ENCODE assay signal across 8 cellular contexts in genomic region chrX:150546711-150547153, GRCh38. TPM values are rescaled to one million over a fixed set of nuclear protein-coding genes. Genes with fewer than 3 reads are reported as not detected.
DNase-seq lines count a peak whose midpoint lies in the region; ATAC-seq, FAIRE-seq and TF ChIP-seq lines count a peak whose summit lies in the region.
"Had no signal": no experiment of that assay in that cellular context is flagged by ENCODE, and none has a peak within 500 bp of the region (broad histone marks: within the 10 kb centered on the region; RNA-seq: fewer than 3 reads in every experiment).

No MANE protein-coding gene starts in this region.

- intact Hi-C loops in activated T-helper 1 cell treated with anti-CD3 and anti-CD28 coated beads, Interleukin-12 subunit alpha, Interleukin-12 subunit beta, Interleukin-2, Interleukin-4 antibody, amounts not matched to agents 30 ng/mL and 10 ng/mL and 1 ng/mL, durations not matched to agents 14 hours and 24 hours and 36 hours (cut with micrococcal nuclease) = loop anchor here (2.0 to 5.0 kb wide), 2 partner anchors 22 to 851 kb away; partner anchors contain the start of genes MTM1 and VMA21
- intact Hi-C loops in posterior vena cava (cut with DNase I) = loop anchor here in 1 of 2 donors (10.0 kb wide), 1 partner anchor 1398 kb away; no protein-coding TSS in a partner anchor

- DNase-seq in Kasumi-1 (lab: John Stamatoyannopoulos, UW) (peak; percentile 19 to 37), immature natural killer cell (peak; percentile 20 to 32 (median 32)), GM12891 (ENCODE audit: insufficient read length, low spot score) (no peak), posterior vena cava (ENCODE audit: low spot score) (no peak), AG08395 (ENCODE audit: low spot score) (no peak)
- peak; percentile 31 for DNase-seq in activated T-helper 1 cell treated with anti-CD3 and anti-CD28 coated beads, Interleukin-12 subunit alpha, Interleukin-12 subunit beta, Interleukin-2, Interleukin-4 antibody, amounts not matched to agents 30 ng/mL and 10 ng/mL and 1 ng/mL, durations not matched to agents 14 hours and 24 hours and 36 hours (ENCODE audit: low spot score)
- DNase-seq in stimulated activated naive CD8-positive, alpha-beta T cell treated with anti-CD3 and anti-CD28 coated beads, Interleukin-15, Interleukin-2, amounts not matched to agents 100 U/mL and 50 U/mL, for 24 hours = peak; percentile 25
- DNase-seq: OCI-M1 had no signal

- no peak for TF ChIP-seq POLR2A in GM12891 (IDR thresholded peaks at IDR 0.05; ENCODE audit: low read depth, low read length)

- H3K36me3 Mint-ChIP-seq in activated T-helper 1 cell treated with anti-CD3 and anti-CD28 coated beads, Interleukin-12 subunit alpha, Interleukin-12 subunit beta, Interleukin-2, Interleukin-4 antibody, amounts not matched to agents 30 ng/mL and 10 ng/mL and 1 ng/mL, durations not matched to agents 14 hours and 24 hours and 36 hours (ENCODE audit: low read depth) = peaks cover 1% of the 10 kb centered on the region
- no peaks in the 10 kb centered on the region for H3K36me3 Mint-ChIP-seq in immature natural killer cell

- peak overlapping the region; percentile 76 for H3K27ac Mint-ChIP-seq in activated T-helper 1 cell treated with anti-CD3 and anti-CD28 coated beads, Interleukin-12 subunit alpha, Interleukin-12 subunit beta, Interleukin-2, Interleukin-4 antibody, amounts not matched to agents 30 ng/mL and 10 ng/mL and 1 ng/mL, durations not matched to agents 14 hours and 24 hours and 36 hours
- H3K27ac Mint-ChIP-seq in immature natural killer cell = peak overlapping the region in 4 of 6 donors; percentile 40 to 82 (median 59)

- no peaks in the 10 kb centered on the region for H3K9me3 Mint-ChIP-seq in activated T-helper 1 cell treated with anti-CD3 and anti-CD28 coated beads, Interleukin-12 subunit alpha, Interleukin-12 subunit beta, Interleukin-2, Interleukin-4 antibody, amounts not matched to agents 30 ng/mL and 10 ng/mL and 1 ng/mL, durations not matched to agents 14 hours and 24 hours and 36 hours
- peaks cover 0 to 2% (median 0%) of the 10 kb centered on the region in 6 donors for H3K9me3 Mint-ChIP-seq in immature natural killer cell

- peaks cover 26% of the 10 kb centered on the region for H3K4me1 Mint-ChIP-seq in activated T-helper 1 cell treated with anti-CD3 and anti-CD28 coated beads, Interleukin-12 subunit alpha, Interleukin-12 subunit beta, Interleukin-2, Interleukin-4 antibody, amounts not matched to agents 30 ng/mL and 10 ng/mL and 1 ng/mL, durations not matched to agents 14 hours and 24 hours and 36 hours (ENCODE audit: low read depth)
- peaks cover 30 to 43% of the 10 kb centered on the region in 2 donors for H3K4me1 Mint-ChIP-seq in immature natural killer cell

- FAIRE-seq in GM12891 (lab: Jason Lieb, UNC) = no peak

- no peaks in the 10 kb centered on the region for H3K27me3 Mint-ChIP-seq in activated T-helper 1 cell treated with anti-CD3 and anti-CD28 coated beads, Interleukin-12 subunit alpha, Interleukin-12 subunit beta, Interleukin-2, Interleukin-4 antibody, amounts not matched to agents 30 ng/mL and 10 ng/mL and 1 ng/mL, durations not matched to agents 14 hours and 24 hours and 36 hours (ENCODE audit: insufficient read depth)
- H3K27me3 Mint-ChIP-seq in immature natural killer cell (ENCODE audit: low read depth in 3 of 3) = peaks cover 8 to 21% (median 9%) of the 10 kb centered on the region in 3 donors

- H3K4me3 Mint-ChIP-seq in activated T-helper 1 cell treated with anti-CD3 and anti-CD28 coated beads, Interleukin-12 subunit alpha, Interleukin-12 subunit beta, Interleukin-2, Interleukin-4 antibody, amounts not matched to agents 30 ng/mL and 10 ng/mL and 1 ng/mL, durations not matched to agents 14 hours and 24 hours and 36 hours = peak overlapping the region; percentile 66
- peak overlapping the region; percentile 64 to 89 (median 69) for H3K4me3 Mint-ChIP-seq in immature natural killer cell

- ATAC-seq in stimulated activated naive CD8-positive, alpha-beta T cell treated with anti-CD3 and anti-CD28 coated beads, Interleukin-15, Interleukin-2, amounts not matched to agents 100 U/mL and 50 U/mL, for 24 hours = no peak

TF ChIP-seq in GM12891, 5 proteins besides CTCF, POLR2A, EP300 and RAD21:
- TF ChIP-seq SPI1 (IDR thresholded peaks at IDR 0.05; ENCODE audit: low read depth, low read length) (no peak), POU2F2 (IDR thresholded peaks at IDR 0.05; ENCODE audit: low read depth, low read length) (no peak), TAF1 (IDR thresholded peaks at IDR 0.05; ENCODE audit: low read depth, low read length) (no peak), POLR2AphosphoS5 (IDR thresholded peaks at IDR 0.05; ENCODE audit: low read depth, low read length) (no peak), PAX5 (IDR thresholded peaks at IDR 0.05; ENCODE audit: insufficient read depth, low read length, severe bottlenecking) (no peak)

RNA-seq across cellular contexts. Expression of gene MTM1, which starts 21.7 kb away (rescaled TPM):
- 24.1 and 24.3 TPM in 2 replicates for total RNA-seq in activated T-helper 1 cell treated with anti-CD3 and anti-CD28 coated beads, Interleukin-12 subunit alpha, Interleukin-12 subunit beta, Interleukin-2, Interleukin-4 antibody, amounts not matched to agents 30 ng/mL and 10 ng/mL and 1 ng/mL, durations not matched to agents 14 hours and 24 hours and 36 hours
- 1 to 10 TPM; 2.9 to 4.9 (median 4.9) TPM for polyA plus RNA-seq in immature natural killer cell
- 2.5 TPM for polyA plus RNA-seq in GM12891 (2012; ENCODE audit: low read depth, missing spikeins)
- total RNA-seq in posterior vena cava = 10 to 100 TPM; 14.7 to 16.6 TPM

Comparison
In these comparisons a context has a peak if more than half of its experiments do, and no peak if none do; other contexts are left out.
1. DNase-seq: peak in Kasumi-1 (2 of 2), activated T-helper 1 cell treated with anti-CD3 and anti-CD28 coated beads, Interleukin-12 subunit alpha, Interleukin-12 subunit beta, Interleukin-2, Interleukin-4 antibody, amounts not matched to agents 30 ng/mL and 10 ng/mL and 1 ng/mL, durations not matched to agents 14 hours and 24 hours and 36 hours (single experiment), immature natural killer cell (3 of 3) and stimulated activated naive CD8-positive, alpha-beta T cell treated with anti-CD3 and anti-CD28 coated beads, Interleukin-15, Interleukin-2, amounts not matched to agents 100 U/mL and 50 U/mL, for 24 hours (single experiment); none in GM12891 (single experiment), posterior vena cava (single experiment) and AG08395 (single experiment).